In genomic region chr4:54315561-54315960, GRCh38 we compare ENCODE assay signal across 8 cellular contexts.
DNase-seq lines count a peak whose midpoint lies in the region; ATAC-seq lines count a peak whose summit lies in the region.

No MANE protein-coding gene starts in this region.

- ATAC-seq in GM18873 (IDR thresholded peaks at IDR 0.05; ENCODE audit: low FRiP score, unreplicated experiment) (peak; percentile 93), GM21528 (IDR thresholded peaks at IDR 0.05; ENCODE audit: low FRiP score, unreplicated experiment) (peak; percentile 99), HG03432 (IDR thresholded peaks at IDR 0.05; ENCODE audit: unreplicated experiment) (peak; percentile 97)

- peak; percentile 24 for DNase-seq in germinal center (ENCODE audit: low spot score)
- DNase-seq in NCI-H2081 (lab: John Stamatoyannopoulos, UW): no peak
- no peak for DNase-seq in nucleus accumbens (lab: John Stamatoyannopoulos, UW)
- no peak for DNase-seq in NCI-H69 (lab: John Stamatoyannopoulos, UW)
- no peak for DNase-seq in NK-92 treated with Interleukin-12 subunit alpha and Interleukin-12 subunit beta, amount 100 ng/mL, for 24 hours (lab: John Stamatoyannopoulos, UW)
